8 cellular contexts compared by ENCODE assay signal in genomic region chr19:16324064-16324383, GRCh38. TPM values are rescaled to one million over a fixed set of nuclear protein-coding genes. Genes with fewer than 3 reads are reported as not detected.
A peak's percentile ranks its signal among the peaks of the same experiment; 100 is the strongest.
DNase-seq lines count a peak whose midpoint lies in the region; ATAC-seq, FAIRE-seq and TF ChIP-seq lines count a peak whose summit lies in the region.

No MANE protein-coding gene starts in this region.

- peaks cover 36% of the 10 kb centered on the region for H3K36me3 ChIP-seq in CD8-positive, alpha-beta T cell (ENCODE audit: insufficient read depth, low read length)
- H3K36me3 ChIP-seq in OCI-LY3 (replicated peaks; ENCODE audit: low read depth, low read length), result no peaks in the 10 kb centered on the region
- H3K36me3 ChIP-seq in endothelial cell of umbilical vein (ENCODE audit: control insufficient read depth in 2 of 2, extremely low read depth in 1 of 2, insufficient read depth in 2 of 2, low read length in 2 of 2), result no peaks in the 10 kb centered on the region
- H3K36me3 ChIP-seq in ovary, result no peaks in the 10 kb centered on the region

- peaks cover 24% of the 10 kb centered on the region for H4K20me1 ChIP-seq in OCI-LY3 (ENCODE audit: insufficient read depth, low read length)
- no peaks in the 10 kb centered on the region for H4K20me1 ChIP-seq in endothelial cell of umbilical vein (replicated peaks; ENCODE audit: control insufficient read depth, extremely low read depth, insufficient read depth, low read length)

- H3K27ac Mint-ChIP-seq in CD8-positive, alpha-beta T cell, result peak overlapping the region; percentile 82

- H3K4me3 ChIP-seq in CD8-positive, alpha-beta T cell (ENCODE audit: low read depth, low read length), result peak overlapping the region; percentile 71
- peak overlapping the region; percentile 38; the same call in 1 of the 2 replicates for H3K4me3 ChIP-seq in OCI-LY3 (ENCODE audit: low read length)
- H3K4me3 ChIP-seq in endothelial cell of umbilical vein (replicated peaks in 1 of 3; ENCODE audit: insufficient read depth in 1 of 3, low read depth in 1 of 3, low read length in 3 of 3), result peak overlapping the region in 1 of 3 experiments; percentile 16
- peak overlapping the region; percentile 41 for H3K4me3 ChIP-seq in ovary

- no peaks in the 10 kb centered on the region for H3K79me2 ChIP-seq in OCI-LY3 (ENCODE audit: low read length)
- peaks cover 26% of the 10 kb centered on the region for H3K79me2 ChIP-seq in endothelial cell of umbilical vein (ENCODE audit: control insufficient read depth, insufficient read depth, low read length)

- TF ChIP-seq EP300 in ovary (IDR thresholded peaks at IDR 0.05), result no peak

- CTCF ChIA-PET in CD8-positive, alpha-beta T cell (lab: Charles Lee), result interaction anchor here (1.0 to 10.9 kb wide), 4 partner anchors 48 to 77 kb away, joined by 3 to 200 read pairs (median 5); no protein-coding TSS in a partner anchor
- CTCF ChIA-PET in endothelial cell of umbilical vein (lab: Charles Lee), result interaction anchor here (0.7 to 2.2 kb wide), 8 partner anchors 8 to 65 kb away, joined by 3 to 27 read pairs (median 8); no protein-coding TSS in a partner anchor

- dilution Hi-C loops in endothelial cell of umbilical vein (cut with MboI; ENCODE audit: extremely low pct_ligation_motif_present, low sequenced_read_pairs), result no loop called here

- peaks cover 39% of the 10 kb centered on the region for H3K4me1 Mint-ChIP-seq in CD8-positive, alpha-beta T cell (ENCODE audit: low read depth)

- no peak for TF ChIP-seq CTCF in CD8-positive, alpha-beta T cell (IDR thresholded peaks at IDR 0.05)
- TF ChIP-seq CTCF in OCI-LY3 (IDR thresholded peaks at IDR 0.05; ENCODE audit: low read depth, low read length) (no peak), endothelial cell of umbilical vein (IDR thresholded peaks at IDR 0.05; ENCODE audit: extremely low read depth in 1 of 2, insufficient read depth in 1 of 2, low read depth in 1 of 2, low read length in 2 of 2) (no peak), ovary (IDR thresholded peaks at IDR 0.05) (no peak)

- H3K9me3 ChIP-seq in CD8-positive, alpha-beta T cell (ENCODE audit: low read length), result no peaks in the 10 kb centered on the region
- H3K9me3 ChIP-seq in OCI-LY3 (ENCODE audit: insufficient read depth, low read length) (no peaks in the 10 kb centered on the region), endothelial cell of umbilical vein (replicated peaks; ENCODE audit: control insufficient read depth, insufficient read depth, low read length) (no peaks in the 10 kb centered on the region), ovary (no peaks in the 10 kb centered on the region)

- intact Hi-C loops in CD8-positive, alpha-beta T cell (cut with DNase I, micrococcal nuclease), result loop anchor here (1.0 to 5.0 kb wide), 12 partner anchors 37 to 487 kb away; partner anchors contain the start of genes FAM32A (in 2 of the 2) and RAB8A (in 1 of the 2)
- intact Hi-C loops in endothelial cell of umbilical vein (cut with micrococcal nuclease) (loop anchor here (1.0 to 10.0 kb wide), 6 partner anchors 8 to 249 kb away; partner anchors contain the start of gene TPM4), ovary (cut with DNase I) (loop anchor here in 2 of 4 donors (2.0 to 10.0 kb wide), 2 partner anchors 41 to 79 kb away; no protein-coding TSS in a partner anchor)

- H3K27me3 ChIP-seq in CD8-positive, alpha-beta T cell (ENCODE audit: insufficient read depth, low read length), result no peaks in the 10 kb centered on the region
- peaks cover 62% of the 10 kb centered on the region for H3K27me3 ChIP-seq in OCI-LY3 (ENCODE audit: low read depth, low read length)
- no peaks in the 10 kb centered on the region for H3K27me3 ChIP-seq in endothelial cell of umbilical vein (ENCODE audit: control insufficient read depth in 2 of 2, insufficient read depth in 2 of 2, low read length in 2 of 2)
- no peaks in the 10 kb centered on the region for H3K27me3 ChIP-seq in ovary

- H3K27ac ChIP-seq in CD8-positive, alpha-beta T cell (ENCODE audit: low read depth, low read length), result peak overlapping the region; percentile 99
- H3K27ac ChIP-seq in OCI-LY3 (ENCODE audit: low read length) (no peak overlapping the region), endothelial cell of umbilical vein (ENCODE audit: insufficient read depth, low read depth, low read length) (peak overlapping the region; percentile 70), ovary (peak overlapping the region; percentile 23 to 74)

- FAIRE-seq in endothelial cell of umbilical vein (lab: Jason Lieb, UNC), result peak; percentile 44
- FAIRE-seq in HTR-8/SVneo (lab: Jason Lieb, UNC), result no peak

- no peak overlapping the region for H3K9ac ChIP-seq in OCI-LY3 (ENCODE audit: low read length)
- peak overlapping the region; percentile 72 for H3K9ac ChIP-seq in endothelial cell of umbilical vein (replicated peaks; ENCODE audit: extremely low read depth, insufficient read depth, low read length)

- no peak for TF ChIP-seq POLR2A in endothelial cell of umbilical vein (IDR thresholded peaks at IDR 0.05; ENCODE audit: low read depth, low read length)
- no peak for TF ChIP-seq POLR2A in ovary (IDR thresholded peaks at IDR 0.05)

- BruUV-seq in endothelial cell of umbilical vein (replicated peaks; lab: Mats Ljungman, UMichigan), result TSS peak; percentile 72

- no peaks in the 10 kb centered on the region for H3K27me3 Mint-ChIP-seq in CD8-positive, alpha-beta T cell (ENCODE audit: low read depth)

- H3K4me2 ChIP-seq in OCI-LY3 (ENCODE audit: low read length) (0 out of 2 replicates have a peak overlapping the region, but pooled peaks have one; percentile 19), endothelial cell of umbilical vein (ENCODE audit: insufficient read depth, low read length) (peak overlapping the region; percentile 24)

- ATAC-seq in CD8-positive, alpha-beta T cell, result no peak
- ATAC-seq in activated CD4-positive, CD25-positive, alpha-beta regulatory T cell treated with anti-CD3 and anti-CD28 coated beads, Interleukin-2, amount 50 U/mL, for 24 hours, result no peak

- H3K4me1 ChIP-seq in CD8-positive, alpha-beta T cell (ENCODE audit: insufficient read depth, low read length), result peaks cover 36% of the 10 kb centered on the region
- H3K4me1 ChIP-seq in OCI-LY3 (ENCODE audit: low read length), result peaks cover 19% of the 10 kb centered on the region
- H3K4me1 ChIP-seq in endothelial cell of umbilical vein (ENCODE audit: control insufficient read depth, extremely low read depth, insufficient read depth, low read length), result peaks cover 29% of the 10 kb centered on the region
- H3K4me1 ChIP-seq in ovary (ENCODE audit: insufficient read depth), result peaks cover 11% of the 10 kb centered on the region

- H3K9me3 Mint-ChIP-seq in CD8-positive, alpha-beta T cell, result no peaks in the 10 kb centered on the region

- 52 to 59% (median 54%) methylated on average over 3 of the region's 3 CpGs for WGBS in ovary, 3 donors

- H3K9me1 ChIP-seq in endothelial cell of umbilical vein (replicated peaks; ENCODE audit: control insufficient read depth, extremely low read depth, insufficient read depth, low read length), result no peaks in the 10 kb centered on the region

- DNase-seq in CD8-positive, alpha-beta T cell, result no peak
- DNase-seq in endothelial cell of umbilical vein (ENCODE audit: low read depth, low spot score), result no peak
- no peak for DNase-seq in ovary
- no peak for DNase-seq in HTR-8/SVneo (ENCODE audit: insufficient read length, low spot score)
- DNase-seq in foreskin melanocyte, result no peak
- no peak for DNase-seq in activated gamma-delta T cell (lab: John Stamatoyannopoulos, UW)

- POLR2A ChIA-PET in CD8-positive, alpha-beta T cell (lab: Charles Lee), result interaction anchor here (0.6 to 28.6 kb wide), 39 partner anchors 8 to 304 kb away, joined by 3 to 2627 read pairs (median 5); partner anchors contain the start of genes AP1M1, FAM32A, MED26 and TPM4
- POLR2A ChIA-PET in endothelial cell of umbilical vein (lab: Charles Lee), result interaction anchor here (0.6 to 2.2 kb wide), 18 partner anchors 8 to 80 kb away, joined by 3 to 51 read pairs (median 6); no protein-coding TSS in a partner anchor

- H2AFZ ChIP-seq in OCI-LY3 (ENCODE audit: low read depth, low read length), result no peak overlapping the region
- no peak overlapping the region for H2AFZ ChIP-seq in endothelial cell of umbilical vein (ENCODE audit: low read depth, low read length)

- peak overlapping the region; percentile 67 for H3K4me3 Mint-ChIP-seq in CD8-positive, alpha-beta T cell

- peaks cover 33% of the 10 kb centered on the region for H3K36me3 Mint-ChIP-seq in CD8-positive, alpha-beta T cell

TF ChIP-seq in endothelial cell of umbilical vein, 7 proteins besides CTCF, POLR2A, EP300 and RAD21:
- TF ChIP-seq POLR2AphosphoS5 (IDR thresholded peaks at IDR 0.05; ENCODE audit: insufficient read depth, low read depth, low read length) (no peak), MYC (IDR thresholded peaks at IDR 0.05; ENCODE audit: low read depth, low read length) (no peak), EZH2 (IDR thresholded peaks at IDR 0.05; ENCODE audit: borderline replicate concordance, low read depth, low read length, severe bottlenecking) (no peak), GATA2 (IDR thresholded peaks at IDR 0.05; ENCODE audit: insufficient read depth, insufficient read length, low read depth, low read length) (no peak), FOS (IDR thresholded peaks at IDR 0.05; ENCODE audit: borderline replicate concordance, insufficient read depth, low read length) (no peak), MAX (IDR thresholded peaks at IDR 0.05; ENCODE audit: insufficient read depth, insufficient read length) (no peak), JUN (IDR thresholded peaks at IDR 0.05; ENCODE audit: borderline replicate concordance, insufficient read depth, insufficient read length, low read depth) (no peak)

RNA-seq across cellular contexts. Expression of gene KLF2, which starts 0.6 kb away (rescaled TPM):
- 100 to 1,000 TPM; 817 to 847 TPM for total RNA-seq in CD8-positive, alpha-beta T cell
- 23.4 and 37.7 TPM in 2 replicates for total RNA-seq in endothelial cell of umbilical vein
- 30.3 and 30.6 TPM in 2 replicates for polyA plus RNA-seq in endothelial cell of umbilical vein
- polyA plus RNA-seq in endothelial cell of umbilical vein (2011; cell fraction: cytosol; rRNA removed), result 14.0 and 24.3 TPM in 2 replicates
- polyA plus RNA-seq in endothelial cell of umbilical vein (2011; cell fraction: nucleus; rRNA removed), result 54.3 and 60.2 TPM in 2 replicates
- polyA plus RNA-seq in endothelial cell of umbilical vein (2012), result 30.3 and 45.3 TPM in 2 replicates
- polyA minus RNA-seq in endothelial cell of umbilical vein, result 2.1 and 3.0 TPM in 2 replicates
- polyA minus RNA-seq in endothelial cell of umbilical vein (2011; cell fraction: cytosol; rRNA and poly(A)+ RNA removed), result 2.5 TPM
- polyA minus RNA-seq in endothelial cell of umbilical vein (2011; cell fraction: nucleus; rRNA and poly(A)+ RNA removed), result 15.2 and 55.6 TPM in 2 replicates
- 100 to 1,000 TPM in 3 of 7 donors, 10 to 100 TPM in 4; 69.5 to 399 (median 97.8) TPM for total RNA-seq in ovary
- polyA plus RNA-seq in ovary, result 10 to 100 TPM; 48.3 to 48.7 TPM
